In genomic region chr1:150634839-150635622, GRCh38 we compare ENCODE assay signal across 1 cellular context.
TF ChIP-seq lines count a peak whose summit lies in the region.
"Not testable (repeated sequence)": the region's sequence is repeated elsewhere in the genome, so short reads cannot be mapped to it uniquely, and the experiment has no call there.

No MANE protein-coding gene starts in this region.

TF ChIP-seq in K562, 482 proteins besides CTCF, POLR2A, EP300 and RAD21 (continued from another document and continues in another):
- TF ChIP-seq MGA (IDR thresholded peaks at IDR 0.05) (peak; percentile 67), ZNF395 (CRISPR knock-in tag; IDR thresholded peaks at IDR 0.05) (peak; percentile 52), ATF7 (IDR thresholded peaks at IDR 0.05) (0 out of 2 replicates have a peak, but pooled peaks have one; percentile 13), KDM1A (IDR thresholded peaks at IDR 0.05) (peak; percentile 75 to 79), TCF3 (CRISPR knock-in tag; IDR thresholded peaks at IDR 0.05) (peak; percentile 75), CBFA2T2 (conservative IDR thresholded peaks at IDR 0.05) (peak; percentile 57), ATF4 (CRISPR knock-in tag; IDR thresholded peaks at IDR 0.05) (peak; percentile 64; the same call in 1 of the 2 replicates), ZNF76 (CRISPR knock-in tag; IDR thresholded peaks at IDR 0.05; ENCODE audit: borderline replicate concordance) (0 out of 2 replicates have a peak, but pooled peaks have one; percentile 44), TAL1 (IDR thresholded peaks at IDR 0.05) (peak; percentile 37), ZNF766 (CRISPR knock-in tag; conservative IDR thresholded peaks at IDR 0.05) (peak; percentile 56; the same call in 1 of the 2 replicates), ERF (CRISPR knock-in tag; IDR thresholded peaks at IDR 0.05) (peak; percentile 63; the same call in 1 of the 2 replicates), ZNF239 (CRISPR knock-in tag; IDR thresholded peaks at IDR 0.05) (peak; percentile 41; the same call in 1 of the 2 replicates), ILK (tag; IDR thresholded peaks at IDR 0.05; ENCODE audit: borderline replicate concordance, low read depth) (peak; percentile 46; the same call in 1 of the 2 replicates), ATF1 (tag; IDR thresholded peaks at IDR 0.05) (peak; percentile 47), MAX (CRISPR knock-in tag; IDR thresholded peaks at IDR 0.05) (peak; percentile 81), DPF2 (IDR thresholded peaks at IDR 0.05) (peak; percentile 38; the same call in 1 of the 2 replicates), EP400 (IDR thresholded peaks at IDR 0.05) (peak; percentile 43; the same call in 1 of the 2 replicates), ZNF444 (CRISPR knock-in tag; IDR thresholded peaks at IDR 0.05) (peak; percentile 73; the same call in 1 of the 2 replicates), CXXC5 (CRISPR knock-in tag; IDR thresholded peaks at IDR 0.05) (peak; percentile 74), SOX6 (IDR thresholded peaks at IDR 0.05) (peak; percentile 85), DMBX1 (CRISPR knock-in tag; IDR thresholded peaks at IDR 0.05; ENCODE audit: borderline replicate concordance) (peak; percentile 92), CTBP1 (IDR thresholded peaks at IDR 0.05; ENCODE audit: borderline replicate concordance) (peak; percentile 80), ZBTB12 (CRISPR knock-in tag; IDR thresholded peaks at IDR 0.05) (0 out of 2 replicates have a peak, but pooled peaks have one; percentile 32), ZBTB33 (CRISPR knock-in tag; IDR thresholded peaks at IDR 0.05) (0 out of 2 replicates have a peak, but pooled peaks have one; percentile 52), CBFA2T3 (IDR thresholded peaks at IDR 0.05) (peak; percentile 73), TCF15 (CRISPR knock-in tag; IDR thresholded peaks at IDR 0.05) (0 out of 2 replicates have a peak, but pooled peaks have one; percentile 51), ZNF583 (CRISPR knock-in tag; IDR thresholded peaks at IDR 0.05) (peak; percentile 86), MEF2D (tag; conservative IDR thresholded peaks at IDR 0.05; ENCODE audit: low read depth) (peak; percentile 82), ZNF740 (tag; IDR thresholded peaks at IDR 0.05) (peak in 1 of 2 experiments; percentile 83; a peak in 2 of 4 replicates), ZBTB11 (CRISPR knock-in tag; IDR thresholded peaks at IDR 0.05) (peak in 1 of 3 experiments; percentile 25; a peak in 1 of 6 replicates), IRF9 (tag; IDR thresholded peaks at IDR 0.05) (peak; percentile 69; the same call in 1 of the 2 replicates), NR2C1 (tag; IDR thresholded peaks at IDR 0.05) (peak; percentile 67; the same call in 1 of the 2 replicates)
- not testable (repeated sequence) for TF ChIP-seq ATF1 (CRISPR knock-in tag; IDR thresholded peaks at IDR 0.05); ZNF740 (CRISPR knock-in tag; IDR thresholded peaks at IDR 0.05); NR2C1 (IDR thresholded peaks at IDR 0.05)
